ENCODE assay signal across 1 cellular context in the genomic region with DNA sequence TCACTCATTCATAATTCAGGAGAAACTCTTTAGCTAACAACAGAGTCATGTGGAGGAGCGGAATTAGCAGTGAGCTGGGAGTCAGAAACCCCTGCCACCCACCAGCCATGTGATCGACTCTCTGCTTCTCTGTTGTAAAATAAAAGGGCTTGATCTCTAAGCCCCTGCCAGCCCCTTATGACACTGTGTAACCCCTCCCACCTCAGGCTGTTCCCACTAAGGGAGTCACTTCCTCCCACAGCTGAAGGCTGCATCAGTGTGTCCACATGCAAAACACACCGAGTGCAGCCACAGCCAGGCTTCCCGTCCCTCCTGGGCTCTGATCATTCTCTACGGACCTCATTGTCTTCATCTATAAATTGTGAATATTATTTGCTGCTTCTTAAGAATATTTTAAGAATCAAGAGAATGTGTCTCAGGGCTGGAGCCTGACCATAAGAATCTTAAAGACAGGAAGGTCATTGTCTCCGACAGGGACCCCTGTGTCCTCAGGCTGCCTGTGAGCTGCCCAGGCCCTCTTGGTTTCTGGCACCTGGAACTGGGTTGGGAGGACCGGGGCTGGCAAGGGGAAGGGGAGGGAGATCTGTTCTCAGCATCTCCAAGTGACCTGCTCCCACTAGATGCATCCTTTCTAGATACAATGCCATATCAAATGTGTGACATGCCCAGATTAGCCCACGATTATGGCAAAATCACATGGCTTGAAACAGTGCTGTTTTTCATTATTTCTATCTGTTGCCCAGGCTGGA.
TF ChIP-seq lines count a peak whose summit lies in the region.

No MANE protein-coding gene starts in this region.

TF ChIP-seq in H1, 55 proteins besides CTCF, POLR2A, EP300 and RAD21 (continued from another document):
- TF ChIP-seq CREB1 (IDR thresholded peaks at IDR 0.05) = no peak
